8 cellular contexts compared by ENCODE assay signal in genomic region chr18:11906926-11907874, GRCh38. TPM values are rescaled to one million over a fixed set of nuclear protein-coding genes. Genes with fewer than 3 reads are reported as not detected.
A peak's percentile ranks its signal among the peaks of the same experiment; 100 is the strongest.
DNase-seq lines count a peak whose midpoint lies in the region; ATAC-seq and TF ChIP-seq lines count a peak whose summit lies in the region.

No MANE protein-coding gene starts in this region.

- H4K20me1 ChIP-seq in BLaER1 treated with 17β-estradiol and CSF1 and Interleukin-3, amounts not matched to agents 10 nM and 100 nM, result no peaks in the 10 kb centered on the region

- no peaks in the 10 kb centered on the region for H3K36me3 Mint-ChIP-seq in neural crest cell (ENCODE audit: low read depth)

- peak overlapping the region; percentile 92 to 100 (median 98); a peak in 20 of 22 replicates for H3K27ac ChIP-seq in BLaER1 treated with 17β-estradiol and CSF1 and Interleukin-3, amounts not matched to agents 10 nM and 100 nM
- no peak overlapping the region for H3K27ac ChIP-seq in ectodermal cell (ENCODE audit: insufficient read depth, low read depth, low read length, poor library complexity, severe bottlenecking)

- DNase-seq in NB4 (ENCODE audit: low read depth) (peak; percentile 31), neural crest cell (ENCODE audit: low read depth, low spot score) (no peak), inferior parietal cortex (ENCODE audit: extremely low spot score) (no peak), NCI-H510A (lab: John Stamatoyannopoulos, UW) (no peak)

- peaks cover 11 to 65% (median 24%) of the 10 kb centered on the region in 10 experiments for H3K4me1 ChIP-seq in BLaER1 treated with 17β-estradiol and CSF1 and Interleukin-3, amounts not matched to agents 10 nM and 100 nM
- H3K4me1 ChIP-seq in ectodermal cell (ENCODE audit: control insufficient read depth, insufficient read depth, low read length), result no peaks in the 10 kb centered on the region

- no peaks in the 10 kb centered on the region for H3K27me3 ChIP-seq in BLaER1 treated with 17β-estradiol and CSF1 and Interleukin-3, amounts not matched to agents 10 nM and 100 nM
- H3K27me3 ChIP-seq in ectodermal cell (ENCODE audit: control insufficient read depth, insufficient read depth, low read length, poor library complexity, severe bottlenecking), result peaks cover 10% of the 10 kb centered on the region

- H3K4me3 Mint-ChIP-seq in neural crest cell, result peak overlapping the region; percentile 92

- no peaks in the 10 kb centered on the region for H3K9me3 Mint-ChIP-seq in neural crest cell

- H3K27me3 Mint-ChIP-seq in neural crest cell (ENCODE audit: low read depth), result no peaks in the 10 kb centered on the region

- ATAC-seq in esophagus mucosa (no peak), HG03095 (IDR thresholded peaks at IDR 0.05; ENCODE audit: unreplicated experiment) (no peak)

- TF ChIP-seq CTCF in NB4 (IDR thresholded peaks at IDR 0.05; ENCODE audit: low read depth, low read length) (no peak), neural crest cell (conservative IDR thresholded peaks at IDR 0.05) (no peak)

- TF ChIP-seq POLR2A in NB4 (IDR thresholded peaks at IDR 0.05; ENCODE audit: extremely low read depth, insufficient read length), result no peak

- peak overlapping the region; percentile 84 to 98 (median 93) for H3K4me2 ChIP-seq in BLaER1 treated with 17β-estradiol and CSF1 and Interleukin-3, amounts not matched to agents 10 nM and 100 nM

- H3K36me3 ChIP-seq in BLaER1 treated with 17β-estradiol and CSF1 and Interleukin-3, amounts not matched to agents 10 nM and 100 nM, result peaks cover 9 to 37% (median 19%) of the 10 kb centered on the region in 11 experiments; a peak in 18 of 22 replicates
- no peaks in the 10 kb centered on the region for H3K36me3 ChIP-seq in ectodermal cell (ENCODE audit: control insufficient read depth, insufficient read depth, low read length)

- no peak overlapping the region for H3K27ac Mint-ChIP-seq in neural crest cell (ENCODE audit: unreplicated experiment)

- peak overlapping the region; percentile 91 to 100 (median 97) for H3K9ac ChIP-seq in BLaER1 treated with 17β-estradiol and CSF1 and Interleukin-3, amounts not matched to agents 10 nM and 100 nM

- H3K4me1 Mint-ChIP-seq in neural crest cell, result peaks cover 20% of the 10 kb centered on the region

- H3K9me3 ChIP-seq in BLaER1 treated with 17β-estradiol and CSF1 and Interleukin-3, amounts not matched to agents 10 nM and 100 nM (replicated peaks in 1 of 11), result no peaks in the 10 kb centered on the region
- H3K9me3 ChIP-seq in ectodermal cell (ENCODE audit: control insufficient read depth, low read length), result no peaks in the 10 kb centered on the region

- WGBS in ectodermal cell, 2 experiments, result 51 to 61% methylated on average over 18 to 20 of the region's 20 CpGs

- H3K4me3 ChIP-seq in BLaER1 treated with 17β-estradiol and CSF1 and Interleukin-3, amounts not matched to agents 10 nM and 100 nM, result peak overlapping the region; percentile 68 to 84 (median 73)
- H3K4me3 ChIP-seq in NB4 (ENCODE audit: low read depth, low read length) (peak overlapping the region; percentile 95), ectodermal cell (ENCODE audit: insufficient read depth, low read depth, low read length) (peak overlapping the region; percentile 78)

RNA-seq across cellular contexts. Expression of gene MPPE1, which starts 0.9 kb away (rescaled TPM):
- polyA plus RNA-seq in ectodermal cell (2013, experiment 1 of 4), result 18.8 TPM
- 20.5 TPM for polyA plus RNA-seq in ectodermal cell (2013, experiment 2 of 4)
- 16.3 TPM for polyA plus RNA-seq in ectodermal cell (2013, experiment 3 of 4)
- polyA plus RNA-seq in ectodermal cell (2013, experiment 4 of 4), result 17.9 TPM
- total RNA-seq in neural crest cell (22.8 and 28.9 TPM in 2 replicates), esophagus mucosa (25.7 TPM)

RNA-seq across cellular contexts. Expression of gene CHMP1B, which starts 56.0 kb away (rescaled TPM):
- polyA plus RNA-seq in ectodermal cell (2013, experiment 1 of 4), result 44.5 TPM
- 45.7 TPM for polyA plus RNA-seq in ectodermal cell (2013, experiment 2 of 4)
- 32.2 TPM for polyA plus RNA-seq in ectodermal cell (2013, experiment 3 of 4)
- polyA plus RNA-seq in ectodermal cell (2013, experiment 4 of 4), result 40.9 TPM
- total RNA-seq in neural crest cell (23.7 TPM in 2 replicates), esophagus mucosa (28.7 TPM)
